ENCODE assay signal across 19 cellular contexts in genomic region chr12:3201741-3202500, GRCh38.
DNase-seq lines count a peak whose midpoint lies in the region; ATAC-seq and TF ChIP-seq lines count a peak whose summit lies in the region.
"Had no signal": no experiment of that assay in that cellular context is flagged by ENCODE, and none has a peak within 500 bp of the region (broad histone marks: within the 10 kb centered on the region; RNA-seq: fewer than 3 reads in every experiment).

No MANE protein-coding gene starts in this region.

- DNase-seq in NCI-H524 (lab: John Stamatoyannopoulos, UW) (peak; percentile 27 to 59), NCI-H524 treated with DMSO at 0.1 percent for 48 hours (lab: John Stamatoyannopoulos, UW) (no peak), choroid plexus epithelial cell (ENCODE audit: low read depth) (no peak), skeletal muscle cell (ENCODE audit: low read depth) (no peak), cerebellum (ENCODE audit: low spot score) (no peak), NCI-H2227 (lab: John Stamatoyannopoulos, UW; ENCODE audit: unreplicated experiment) (no peak)
- DNase-seq: activated CD4-positive, CD25-positive, alpha-beta regulatory T cell; amniotic stem cell; colonic mucosa; DMS153; midbrain; NCI-H2081; NCI-H748 treated with DMSO at 0.1 percent for 48 hours; stimulated activated naive CD4-positive, alpha-beta T cell treated with Interleukin-2 at 50 U/mL for 16 hours had no signal

- H3K9me3 ChIP-seq in iPS-20b (ENCODE audit: insufficient read depth, low read depth, low read length) = no peaks in the 10 kb centered on the region
- H3K9me3 ChIP-seq: colonic mucosa had no signal

- no peaks in the 10 kb centered on the region for H3K36me3 ChIP-seq in iPS-20b (ENCODE audit: insufficient read depth, low read depth, low read length)
- H3K36me3 ChIP-seq: colonic mucosa had no signal

- ATAC-seq in HG02938 (IDR thresholded peaks at IDR 0.05; ENCODE audit: unreplicated experiment) = no peak
- ATAC-seq: activated T-helper 17 cell treated with anti-CD3 and anti-CD28 coated beads, Interleukin-2, amount 50 U/mL, for 72 hours had no signal

- peaks cover 55% of the 10 kb centered on the region for H3K27me3 ChIP-seq in iPS-20b (ENCODE audit: insufficient read depth, low read length)

- H3K9ac ChIP-seq in iPS-20b (ENCODE audit: low read depth, low read length) = no peak overlapping the region

- peaks cover 7% of the 10 kb centered on the region; the same call in 1 of the 2 replicates for H3K4me1 ChIP-seq in iPS-20b (ENCODE audit: insufficient read depth, low read length)

- H3K4me3 ChIP-seq in choroid plexus epithelial cell (ENCODE audit: low read depth, low read length) (no peak overlapping the region), iPS-20b (ENCODE audit: low read length) (peak overlapping the region; percentile 77; the same call in 1 of the 2 replicates), skeletal muscle cell (ENCODE audit: low read depth, low read length) (peak overlapping the region; percentile 59)
- H3K4me3 ChIP-seq: colonic mucosa had no signal

- H3K27ac ChIP-seq in iPS-20b (ENCODE audit: low read length) = no peak overlapping the region
- H3K27ac ChIP-seq: 22Rv1, colonic mucosa, epithelial cell of prostate had no signal

- TF ChIP-seq CTCF in choroid plexus epithelial cell (conservative IDR thresholded peaks at IDR 0.05; ENCODE audit: low read depth, low read length) = peak; percentile 14

Comparison
In these comparisons a context has a peak if more than half of its experiments do, and no peak if none do; other contexts are left out.
1. DNase-seq: peak in NCI-H524 (2 of 2); none in NCI-H524 treated with DMSO at 0.1 percent for 48 hours (single experiment), choroid plexus epithelial cell (single experiment), skeletal muscle cell (single experiment), cerebellum (single experiment) and NCI-H2227 (single experiment).